ENCODE assay signal across 8 cellular contexts in the genomic region with DNA sequence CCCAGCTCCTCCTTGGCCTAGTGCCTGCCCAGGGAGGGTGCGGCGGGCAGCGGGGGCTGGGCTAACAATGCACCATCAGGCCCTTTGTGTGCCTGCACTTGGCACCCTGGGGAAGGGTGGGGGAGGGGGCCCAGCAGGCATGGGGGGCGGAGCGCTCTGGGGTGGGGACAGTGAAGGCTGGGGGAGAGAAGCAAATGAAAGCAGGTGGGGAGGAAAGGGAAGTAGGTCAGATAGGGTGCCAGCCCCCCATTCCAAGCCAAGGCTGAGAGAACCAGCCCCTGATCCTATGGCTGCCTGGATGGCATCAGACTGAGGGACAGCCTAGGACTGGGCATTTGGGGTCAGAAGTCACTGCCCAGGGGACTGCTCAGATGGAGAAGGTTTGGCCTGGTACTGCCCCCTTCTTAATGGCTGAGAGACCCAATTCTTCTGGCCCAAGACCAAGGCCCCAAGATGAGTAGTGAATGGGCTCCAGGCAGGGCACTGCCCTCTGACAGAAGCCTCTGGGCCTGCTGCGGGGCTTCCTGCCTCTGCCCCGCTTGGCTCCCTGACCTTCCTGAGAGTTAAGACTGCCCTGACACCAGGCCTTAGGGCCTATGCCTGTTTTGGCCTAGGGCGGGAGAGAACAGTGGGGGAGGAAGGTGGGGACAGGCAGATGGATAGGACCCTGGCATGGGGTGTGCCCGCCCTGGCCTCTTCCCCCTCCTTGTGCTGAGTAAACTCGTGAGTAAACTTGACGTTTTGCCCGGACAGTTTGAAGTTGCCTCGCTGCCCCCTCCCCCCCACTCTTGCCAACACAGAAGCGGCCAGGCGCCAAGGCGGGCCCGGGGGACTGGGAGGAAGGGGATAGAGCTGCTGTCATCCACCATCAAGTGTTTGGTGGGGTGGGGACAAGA. TPM values are rescaled to one million over a fixed set of nuclear protein-coding genes. Genes with fewer than 3 reads are reported as not detected.
DNase-seq lines count a peak whose midpoint lies in the region; ATAC-seq lines count a peak whose summit lies in the region.
"Had no signal": no experiment of that assay in that cellular context is flagged by ENCODE, and none has a peak within 500 bp of the region (broad histone marks: within the 10 kb centered on the region; RNA-seq: fewer than 3 reads in every experiment).

No MANE protein-coding gene starts in this region.

- H3K9ac ChIP-seq in HUES48 (ENCODE audit: low read depth, low read length): 0 out of 2 replicates have a peak overlapping the region, but pooled peaks have one; percentile 55
- peak overlapping the region; percentile 92; the same call in 1 of the 2 replicates for H3K9ac ChIP-seq in iPS-20b (ENCODE audit: low read depth, low read length)

- H3K4me1 Mint-ChIP-seq in stimulated activated naive B cell treated with anti-CD40 and anti-IgM and Interleukin-4, amounts not matched to agents 10 μg/mL and 1 μg/mL and 100 μg/mL, for 72 hours: peaks cover 49 to 76% of the 10 kb centered on the region in 2 donors

- H3K36me3 ChIP-seq in HUES48 (ENCODE audit: control insufficient read depth, insufficient read depth, low read length) (no peaks in the 10 kb centered on the region), iPS-20b (ENCODE audit: insufficient read depth, low read depth, low read length) (no peaks in the 10 kb centered on the region)

- H3K4me3 ChIP-seq in HUES48 (ENCODE audit: low read depth, low read length): peak overlapping the region; percentile 84; the same call in 1 of the 2 replicates
- peak overlapping the region; percentile 96; the same call in 1 of the 2 replicates for H3K4me3 ChIP-seq in iPS-20b (ENCODE audit: low read length)

- peak overlapping the region; percentile 55 to 92 for H3K27ac Mint-ChIP-seq in activated naive CD4-positive, alpha-beta T cell treated with anti-CD3 and anti-CD28 coated beads, Interleukin-2, amount 50 U/mL, for 72 hours
- H3K27ac Mint-ChIP-seq in stimulated activated naive B cell treated with anti-CD40 and anti-IgM and Interleukin-4, amounts not matched to agents 10 μg/mL and 1 μg/mL and 100 μg/mL, for 72 hours: peak overlapping the region; percentile 94

- H3K9me3 ChIP-seq in HUES48 (ENCODE audit: control insufficient read depth, insufficient read depth, low read length) (no peaks in the 10 kb centered on the region), iPS-20b (ENCODE audit: insufficient read depth, low read depth, low read length) (no peaks in the 10 kb centered on the region)

- peaks cover 25 to 33% of the 10 kb centered on the region in 2 donors for H3K36me3 Mint-ChIP-seq in activated naive CD4-positive, alpha-beta T cell treated with anti-CD3 and anti-CD28 coated beads, Interleukin-2, amount 50 U/mL, for 72 hours
- peaks cover 11 to 30% of the 10 kb centered on the region in 2 donors for H3K36me3 Mint-ChIP-seq in stimulated activated naive B cell treated with anti-CD40 and anti-IgM and Interleukin-4, amounts not matched to agents 10 μg/mL and 1 μg/mL and 100 μg/mL, for 72 hours

- H3K27ac ChIP-seq in HUES48 (ENCODE audit: low read depth, low read length) (peak overlapping the region; percentile 81), iPS-20b (ENCODE audit: low read length) (no peak overlapping the region)

- H3K4me1 ChIP-seq in HUES48 (ENCODE audit: control insufficient read depth, insufficient read depth, low read length) (peaks cover 17% of the 10 kb centered on the region), iPS-20b (ENCODE audit: insufficient read depth, low read length) (peaks cover 21% of the 10 kb centered on the region; the same call in 1 of the 2 replicates)

- H3K4me3 Mint-ChIP-seq in stimulated activated naive B cell treated with anti-CD40 and anti-IgM and Interleukin-4, amounts not matched to agents 10 μg/mL and 1 μg/mL and 100 μg/mL, for 72 hours: peak overlapping the region; percentile 53

- no peak for ATAC-seq in activated naive CD4-positive, alpha-beta T cell treated with anti-CD3 and anti-CD28 coated beads, Interleukin-2, amount 50 U/mL, for 72 hours
- no peak for ATAC-seq in stimulated activated naive B cell treated with anti-CD40 and anti-IgM and Interleukin-4, amounts not matched to agents 10 μg/mL and 1 μg/mL and 100 μg/mL, for 72 hours (replicated peaks)
- ATAC-seq in HG02763 (IDR thresholded peaks at IDR 0.05; ENCODE audit: unreplicated experiment): no peak

- no peaks in the 10 kb centered on the region for H3K27me3 ChIP-seq in HUES48 (ENCODE audit: control insufficient read depth, insufficient read depth, low read length)
- no peaks in the 10 kb centered on the region for H3K27me3 ChIP-seq in iPS-20b (ENCODE audit: insufficient read depth, low read length)

- H3K9me3 Mint-ChIP-seq in activated naive CD4-positive, alpha-beta T cell treated with anti-CD3 and anti-CD28 coated beads, Interleukin-2, amount 50 U/mL, for 72 hours: no peaks in the 10 kb centered on the region
- H3K9me3 Mint-ChIP-seq in stimulated activated naive B cell treated with anti-CD40 and anti-IgM and Interleukin-4, amounts not matched to agents 10 μg/mL and 1 μg/mL and 100 μg/mL, for 72 hours: no peaks in the 10 kb centered on the region

- no peaks in the 10 kb centered on the region for H3K27me3 Mint-ChIP-seq in stimulated activated naive B cell treated with anti-CD40 and anti-IgM and Interleukin-4, amounts not matched to agents 10 μg/mL and 1 μg/mL and 100 μg/mL, for 72 hours

- DNase-seq in activated naive CD4-positive, alpha-beta T cell treated with anti-CD3 and anti-CD28 coated beads, Interleukin-2, amount 50 U/mL, for 72 hours (ENCODE audit: low spot score in 2 of 2): no peak
- DNase-seq in stimulated activated naive B cell treated with anti-CD40 and anti-IgM and Interleukin-4, amounts not matched to agents 10 μg/mL and 1 μg/mL and 100 μg/mL, for 72 hours: no peak
- no peak for DNase-seq in dedifferentiated amniotic fluid mesenchymal stem cell (ENCODE audit: extremely low spot score)
- no peak for DNase-seq in DMS79 (lab: John Stamatoyannopoulos, UW)

RNA-seq across cellular contexts. Expression of a gene that starts 2.7 kb away (rescaled TPM):
- 100 to 1,000 TPM in 1 of 2 donors, 10 to 100 TPM in 1; 97.4 to 184 TPM for total RNA-seq in activated naive CD4-positive, alpha-beta T cell treated with anti-CD3 and anti-CD28 coated beads, Interleukin-2, amount 50 U/mL, for 72 hours

RNA-seq across cellular contexts. Expression of a gene that starts 11.9 kb away (rescaled TPM):
- total RNA-seq in activated naive CD4-positive, alpha-beta T cell treated with anti-CD3 and anti-CD28 coated beads, Interleukin-2, amount 50 U/mL, for 72 hours: under 1 TPM; 0.66 to 0.68 TPM

RNA-seq across cellular contexts. Expression of a gene that starts 22.2 kb away (rescaled TPM):
- 10 to 100 TPM; 40.8 to 41.9 TPM for total RNA-seq in activated naive CD4-positive, alpha-beta T cell treated with anti-CD3 and anti-CD28 coated beads, Interleukin-2, amount 50 U/mL, for 72 hours

RNA-seq across cellular contexts. Expression of a gene that starts 28.3 kb away (rescaled TPM):
- total RNA-seq in activated naive CD4-positive, alpha-beta T cell treated with anti-CD3 and anti-CD28 coated beads, Interleukin-2, amount 50 U/mL, for 72 hours: 1 to 10 TPM; 1.5 to 1.8 TPM

RNA-seq across cellular contexts. Expression of a gene that starts 28.3 kb away (rescaled TPM):
- total RNA-seq in activated naive CD4-positive, alpha-beta T cell treated with anti-CD3 and anti-CD28 coated beads, Interleukin-2, amount 50 U/mL, for 72 hours: under 1 TPM in 1 of 2 donors, not detected in 1; 0.34 TPM
- total RNA-seq: T-helper 1 cell treated with Interleukin-12 subunit alpha and Interleukin-12 subunit beta and Interleukin-4 antibody, amounts not matched to agents 30 ng/mL and 1 ng/mL, for 36 hours had no signal
